ENCODE assay signal across 16 cellular contexts in the genomic region with DNA sequence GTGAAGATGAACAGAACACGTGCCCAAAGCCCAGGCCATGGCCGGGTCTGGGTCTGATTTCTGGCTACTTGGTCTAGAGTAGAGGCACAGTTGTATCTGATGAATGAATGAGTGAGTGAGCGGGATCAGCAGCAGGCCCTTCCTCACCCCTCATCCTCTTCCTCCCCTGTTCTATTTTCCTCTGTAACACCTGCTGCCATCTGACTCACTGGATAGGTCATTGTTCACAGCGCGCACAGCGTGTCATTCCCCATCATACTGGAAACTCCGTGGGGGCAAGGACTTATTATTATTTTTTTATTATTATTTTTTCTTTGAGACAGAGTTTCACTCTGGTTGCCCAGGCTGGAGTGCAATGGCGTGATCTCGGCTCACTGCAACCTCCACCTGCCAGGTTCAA. TPM values are rescaled to one million over a fixed set of nuclear protein-coding genes. Genes with fewer than 3 reads are reported as not detected.
DNase-seq lines count a peak whose midpoint lies in the region; ATAC-seq, FAIRE-seq and TF ChIP-seq lines count a peak whose summit lies in the region.
"Had no signal": no experiment of that assay in that cellular context is flagged by ENCODE, and none has a peak within 500 bp of the region (broad histone marks: within the 10 kb centered on the region; RNA-seq: fewer than 3 reads in every experiment).

No MANE protein-coding gene starts in this region.

- H3K9me3 Mint-ChIP-seq in natural killer cell treated with Interleukin-12 subunit alpha and Interleukin-12 subunit beta and Interleukin-15 and Interleukin-18, amount 100 ng/mL, for 72 hours = no peaks in the 10 kb centered on the region
- H3K9me3 Mint-ChIP-seq in natural killer cell (no peaks in the 10 kb centered on the region), neural crest cell (no peaks in the 10 kb centered on the region)

- H3K9ac ChIP-seq in GM12878 (ENCODE audit: control insufficient read depth, insufficient read depth, low read length) = no peak overlapping the region

- no peaks in the 10 kb centered on the region for H4K20me1 ChIP-seq in GM12878 (ENCODE audit: control insufficient read depth, insufficient read depth)

- H3K4me1 Mint-ChIP-seq in natural killer cell treated with Interleukin-12 subunit alpha and Interleukin-12 subunit beta and Interleukin-15 and Interleukin-18, amount 100 ng/mL, for 72 hours (ENCODE audit: low read depth in 2 of 2) = peaks cover 25 to 44% of the 10 kb centered on the region in 2 donors
- H3K4me1 Mint-ChIP-seq in natural killer cell = peaks cover 4 to 7% of the 10 kb centered on the region in 2 donors
- no peaks in the 10 kb centered on the region for H3K4me1 Mint-ChIP-seq in neural crest cell

- H3K4me1 ChIP-seq in GM12878 (ENCODE audit: control insufficient read depth, insufficient read depth, low read length) = peaks cover 16% of the 10 kb centered on the region
- H3K4me1 ChIP-seq: Peyer's patch had no signal

- no TSS peak for BruUV-seq in GM12878 (replicated peaks; lab: Mats Ljungman, UMichigan)

- H2AFZ ChIP-seq in GM12878 (ENCODE audit: control insufficient read depth, low read depth, low read length) = no peak overlapping the region

- peak; percentile 1 for DNase-seq in natural killer cell treated with Interleukin-12 subunit alpha and Interleukin-12 subunit beta and Interleukin-15 and Interleukin-18, amount 100 ng/mL, for 72 hours (ENCODE audit: low spot score)
- DNase-seq in natural killer cell (no peak), GM12878 (ENCODE audit: low read depth, low spot score) (no peak), neural crest cell (ENCODE audit: low read depth, low spot score) (no peak), SK-N-DZ (ENCODE audit: low spot score) (no peak), Right ventricle myocardium superior (no peak), left colon (no peak)
- DNase-seq: HCEC 1CT, mesendoderm, occipital lobe, SW 1271 had no signal

- TF ChIP-seq EP300 in GM12878 (IDR thresholded peaks at IDR 0.05; ENCODE audit: borderline replicate concordance in 1 of 2, control insufficient read depth in 1 of 2, low read depth in 2 of 2, low read length in 2 of 2) = no peak

- H3K27me3 ChIP-seq in GM12878 (replicated peaks in 1 of 2; ENCODE audit: control insufficient read depth in 2 of 2, insufficient read depth in 2 of 2, low read length in 1 of 2) = no peaks in the 10 kb centered on the region
- H3K27me3 ChIP-seq: Peyer's patch had no signal

- H3K27ac ChIP-seq in GM12878 (ENCODE audit: control insufficient read depth, insufficient read depth) = peak overlapping the region; percentile 59

- SMC1A ChIA-PET in GM12878 (lab: Charles Lee; ENCODE audit: uncharacterized antibody, unreplicated experiment) = interaction anchor here (1.1 to 1.8 kb wide), 9 partner anchors 13 to 106 kb away, joined by 3 to 6 read pairs (median 4); partner anchors contain the start of gene CSF2RB

- RAD21 ChIA-PET in GM12878 (lab: Charles Lee; ENCODE audit: unreplicated experiment) = interaction anchor here (1.1 to 1.8 kb wide), 6 partner anchors 13 to 103 kb away, joined by 3 to 20 read pairs (median 4); partner anchors contain the start of gene NCF4

- H3K36me3 Mint-ChIP-seq in natural killer cell treated with Interleukin-12 subunit alpha and Interleukin-12 subunit beta and Interleukin-15 and Interleukin-18, amount 100 ng/mL, for 72 hours = peaks cover 32% of the 10 kb centered on the region
- H3K36me3 Mint-ChIP-seq in natural killer cell = no peaks in the 10 kb centered on the region
- no peaks in the 10 kb centered on the region for H3K36me3 Mint-ChIP-seq in neural crest cell (ENCODE audit: low read depth)
- H3K36me3 Mint-ChIP-seq: WTC11 had no signal

- H3K4me3 ChIP-seq in GM12878 = no peak overlapping the region
- H3K4me3 ChIP-seq: Peyer's patch had no signal

- TF ChIP-seq CTCF in natural killer cell (IDR thresholded peaks at IDR 0.05) (no peak), GM12878 (IDR thresholded peaks at IDR 0.05 in 2 of 3, conservative IDR thresholded peaks at IDR 0.05 in 1 of 3; ENCODE audit: control insufficient read depth in 2 of 3, extremely low read depth in 1 of 3, insufficient read depth in 1 of 3, low read depth in 3 of 3, low read length in 3 of 3) (no peak), neural crest cell (conservative IDR thresholded peaks at IDR 0.05) (no peak)

- H3K4me2 ChIP-seq in GM12878 (ENCODE audit: control insufficient read depth, insufficient read depth) = peak overlapping the region; percentile 57; the same call in 1 of the 2 replicates

- FAIRE-seq in GM12878 (lab: Jason Lieb, UNC) = no peak
- FAIRE-seq: D721Med had no signal

- no peaks in the 10 kb centered on the region for H3K27me3 Mint-ChIP-seq in natural killer cell treated with Interleukin-12 subunit alpha and Interleukin-12 subunit beta and Interleukin-15 and Interleukin-18, amount 100 ng/mL, for 72 hours
- H3K27me3 Mint-ChIP-seq in natural killer cell (ENCODE audit: low read depth in 2 of 2) = no peaks in the 10 kb centered on the region
- peaks cover 45% of the 10 kb centered on the region for H3K27me3 Mint-ChIP-seq in neural crest cell (ENCODE audit: low read depth)

- no peaks in the 10 kb centered on the region for H3K79me2 ChIP-seq in GM12878 (ENCODE audit: control insufficient read depth, insufficient read depth, low read length)

- no peak for TF ChIP-seq POLR2A in GM12878 (IDR thresholded peaks at IDR 0.05; ENCODE audit: low read depth, low read length)
- TF ChIP-seq POLR2A in GM18505 (IDR thresholded peaks at IDR 0.05; ENCODE audit: borderline replicate concordance, extremely low read depth, insufficient read depth, insufficient read length) = no peak

- H3K36me3 ChIP-seq in GM12878 (ENCODE audit: control insufficient read depth in 2 of 2, insufficient read depth in 2 of 2, low read length in 1 of 2) = peaks cover 7 to 25% of the 10 kb centered on the region in 2 experiments

- no peak for TF ChIP-seq RAD21 in GM12878 (IDR thresholded peaks at IDR 0.05; ENCODE audit: insufficient read depth, low read depth, low read length)

- H3K9me3 ChIP-seq in GM12878 (replicated peaks; ENCODE audit: control insufficient read depth, insufficient read depth, low read length) = no peaks in the 10 kb centered on the region; the same call in 2 of the 3 replicates
- H3K9me3 ChIP-seq: Peyer's patch had no signal

- H3K4me3 Mint-ChIP-seq in natural killer cell treated with Interleukin-12 subunit alpha and Interleukin-12 subunit beta and Interleukin-15 and Interleukin-18, amount 100 ng/mL, for 72 hours = peak overlapping the region; percentile 54
- H3K4me3 Mint-ChIP-seq in natural killer cell (no peak overlapping the region), neural crest cell (no peak overlapping the region)
- H3K4me3 Mint-ChIP-seq: WTC11 had no signal

- H3K27ac Mint-ChIP-seq in natural killer cell treated with Interleukin-12 subunit alpha and Interleukin-12 subunit beta and Interleukin-15 and Interleukin-18, amount 100 ng/mL, for 72 hours = peak overlapping the region; percentile 93 to 96
- H3K27ac Mint-ChIP-seq in natural killer cell (no peak overlapping the region), neural crest cell (ENCODE audit: unreplicated experiment) (peak overlapping the region; percentile 58)
- H3K27ac Mint-ChIP-seq: WTC11 had no signal

- POLR2A ChIA-PET in GM12878 (lab: Charles Lee) = interaction anchor here (1.4 to 1.9 kb wide), 3 partner anchors 16 to 43 kb away, joined by 3 to 4 read pairs (median 4); partner anchors contain the start of gene CSF2RB

- in situ Hi-C loops in GM12878 (cut with MboI) = no loop called here

- no peak for ATAC-seq in natural killer cell treated with Interleukin-12 subunit alpha and Interleukin-12 subunit beta and Interleukin-15 and Interleukin-18, amount 100 ng/mL, for 72 hours
- ATAC-seq in natural killer cell = no peak
- no peak for ATAC-seq in GM12878
- ATAC-seq in Right ventricle myocardium superior (ENCODE audit: poor library complexity) = no peak
- no peak for ATAC-seq in GM18505 (IDR thresholded peaks at IDR 0.05; ENCODE audit: unreplicated experiment)
- no peak for ATAC-seq in left colon

- intact Hi-C loops in natural killer cell (cut with micrococcal nuclease) (no loop called here), GM12878 (cut with micrococcal nuclease; ENCODE audit: unreplicated experiment) (loop anchor here (1.0 to 2.0 kb wide), 2 partner anchors 27 to 42 kb away; no protein-coding TSS in a partner anchor), Right ventricle myocardium superior (cut with DNase I) (loop anchor here (5.0 to 10.0 kb wide), 2 partner anchors 100 to 168 kb away; no protein-coding TSS in a partner anchor), left colon (cut with DNase I, micrococcal nuclease) (no loop called here)

- WGBS in GM12878 (ENCODE audit: insufficient coverage, insufficient replicate concordance, low lambda C conversion rate, missing lambda C conversion rate) = 87% methylated on average over 9 of the region's 9 CpGs

- CTCF ChIA-PET in GM12878 (lab: Yijun Ruan, JAX) = interaction anchor here (1.4 to 1.8 kb wide), 7 partner anchors 12 to 72 kb away, joined by 4 to 21 read pairs (median 6); no protein-coding TSS in a partner anchor

RNA-seq across cellular contexts. Expression of gene NCF4, which starts 13.9 kb away (rescaled TPM):
- total RNA-seq in natural killer cell treated with Interleukin-12 subunit alpha and Interleukin-12 subunit beta and Interleukin-15 and Interleukin-18, amount 100 ng/mL, for 72 hours = 10 to 100 TPM; 24.2 to 53.1 TPM
- total RNA-seq in natural killer cell (10 to 100 TPM in 1 of 3 donors, 1 to 10 TPM in 2; 2.6 to 33.2 (median 3.1) TPM), GM12878 (2014; rRNA removed) (91.2 and 96.2 TPM in 2 replicates), GM12878 (2014; rRNA removed; fragmentation: Illumina TruSeq; extraction: Trizol) (58.5 and 59.3 TPM in 2 replicates), GM12878 (2021) (65.6 and 66.5 TPM in 2 replicates), neural crest cell (not detected in 2 replicates), Right ventricle myocardium superior (7.1 TPM), left colon (10 to 100 TPM in 1 of 2 donors, 1 to 10 TPM in 1; 6.3 to 11.2 TPM)
- total RNA-seq in GM12878 (2013; cell fraction: nucleolus; rRNA removed) = 26.0 and 26.7 TPM in 2 replicates
- polyA plus RNA-seq in GM12878 (2011; ENCODE audit: low read depth) = 15.4 TPM
- polyA plus RNA-seq in GM12878 (2011; rRNA removed) (74.5 and 136 TPM in 2 replicates), GM12878 (2014; fragmentation: Illumina TruSeq; extraction: Trizol) (24.9 and 56.8 TPM in 2 replicates), GM12878 (2014; fragmentation: Nextera tagmentation; extraction: Ambion mirVana) (10 to 100 TPM; 22.9 to 29.8 TPM), GM12878 (2014; rRNA removed) (82.2 and 90.3 TPM in 2 replicates), GM12878 (2016; fragmentation: Nextera tagmentation; extraction: Ambion mirVana) (10 to 100 TPM; 78.5 to 84.5 TPM)
- 163 and 194 TPM in 2 replicates for polyA plus RNA-seq in GM12878 (2011; cell fraction: cytosol; rRNA removed)
- polyA plus RNA-seq in GM12878 (2011; cell fraction: nucleus; rRNA removed) = 239 and 247 TPM in 2 replicates
- polyA plus RNA-seq in GM12878 (2012) = 24.0 and 30.9 TPM in 2 replicates
- polyA minus RNA-seq in GM12878 (2011; rRNA and poly(A)+ RNA removed) = 76.7 and 132 TPM in 2 replicates
- polyA minus RNA-seq in GM12878 (2011; cell fraction: cytosol; rRNA and poly(A)+ RNA removed) = 33.1 and 37.9 TPM in 2 replicates
- 27.1 and 35.8 TPM in 2 replicates for polyA minus RNA-seq in GM12878 (2011; cell fraction: nucleus; rRNA and poly(A)+ RNA removed)
- not detected in 2 replicates for polyA plus RNA-seq in SK-N-DZ (2014; cell fraction: cytosol; rRNA removed)
- polyA plus RNA-seq in SK-N-DZ (2014; cell fraction: nucleus; rRNA removed) = not detected in 2 replicates
- total RNA-seq: epithelial cell of proximal tubule, WTC11 had no signal

RNA-seq across cellular contexts. Expression of gene CSF2RB, which starts 38.7 kb away (rescaled TPM):
- 10 to 100 TPM in 1 of 2 donors, 1 to 10 TPM in 1; 5.0 to 47.9 TPM for total RNA-seq in natural killer cell treated with Interleukin-12 subunit alpha and Interleukin-12 subunit beta and Interleukin-15 and Interleukin-18, amount 100 ng/mL, for 72 hours
- total RNA-seq in natural killer cell (100 to 1,000 TPM in 1 of 3 donors, 1 to 10 TPM in 2; 3.8 to 274 (median 8.2) TPM), GM12878 (2014; rRNA removed) (9.4 and 10.1 TPM in 2 replicates), GM12878 (2014; rRNA removed; fragmentation: Illumina TruSeq; extraction: Trizol) (4.5 and 5.1 TPM in 2 replicates), GM12878 (2021) (8.9 and 9.4 TPM in 2 replicates), neural crest cell (not detected in 2 replicates), Right ventricle myocardium superior (2.2 TPM), left colon (1 to 10 TPM; 2.9 to 5.6 TPM)
- 70.3 and 76.1 TPM in 2 replicates for total RNA-seq in GM12878 (2013; cell fraction: nucleolus; rRNA removed)
- 3.2 TPM for polyA plus RNA-seq in GM12878 (2011; ENCODE audit: low read depth)
- polyA plus RNA-seq in GM12878 (2011; rRNA removed) (11.2 and 12.5 TPM in 2 replicates), GM12878 (2014; fragmentation: Illumina TruSeq; extraction: Trizol) (3.3 and 5.6 TPM in 2 replicates), GM12878 (2014; fragmentation: Nextera tagmentation; extraction: Ambion mirVana) (1 to 10 TPM in 1 of 2 experiments, under 1 TPM in 1; 0.82 to 1.5 TPM), GM12878 (2014; rRNA removed) (9.9 and 10.7 TPM in 2 replicates), GM12878 (2016; fragmentation: Nextera tagmentation; extraction: Ambion mirVana) (1 to 10 TPM; 2.7 to 3.5 TPM)
- polyA plus RNA-seq in GM12878 (2011; cell fraction: cytosol; rRNA removed) = 9.3 and 12.2 TPM in 2 replicates
- polyA plus RNA-seq in GM12878 (2011; cell fraction: nucleus; rRNA removed) = 42.1 and 51.7 TPM in 2 replicates
- 8.3 and 8.6 TPM in 2 replicates for polyA plus RNA-seq in GM12878 (2012)
- polyA minus RNA-seq in GM12878 (2011; rRNA and poly(A)+ RNA removed) = 10.5 and 25.9 TPM in 2 replicates
- 5.3 and 5.5 TPM in 2 replicates for polyA minus RNA-seq in GM12878 (2011; cell fraction: cytosol; rRNA and poly(A)+ RNA removed)
- 11.3 and 11.5 TPM in 2 replicates for polyA minus RNA-seq in GM12878 (2011; cell fraction: nucleus; rRNA and poly(A)+ RNA removed)
- polyA plus RNA-seq in SK-N-DZ (2014; cell fraction: cytosol; rRNA removed) = not detected in 2 replicates
- not detected in 2 replicates for polyA plus RNA-seq in SK-N-DZ (2014; cell fraction: nucleus; rRNA removed)

RNA-seq across cellular contexts. Expression of gene PVALB, which starts 57.9 kb away (rescaled TPM):
- not detected for total RNA-seq in natural killer cell treated with Interleukin-12 subunit alpha and Interleukin-12 subunit beta and Interleukin-15 and Interleukin-18, amount 100 ng/mL, for 72 hours
- total RNA-seq in natural killer cell (under 1 TPM in 1 of 3 donors, not detected in 2; 0.99 TPM), GM12878 (2014; rRNA removed) (not detected in 2 replicates), GM12878 (2014; rRNA removed; fragmentation: Illumina TruSeq; extraction: Trizol) (not detected in 2 replicates), GM12878 (2021) (not detected in 2 replicates), neural crest cell (0.61 and 0.68 TPM in 2 replicates), Right ventricle myocardium superior (not detected), left colon (not detected)
- total RNA-seq in GM12878 (2013; cell fraction: nucleolus; rRNA removed) = not detected in 2 replicates
- not detected for polyA plus RNA-seq in GM12878 (2011; ENCODE audit: low read depth)
- polyA plus RNA-seq in GM12878 (2011; rRNA removed) (not detected in 2 replicates), GM12878 (2014; fragmentation: Illumina TruSeq; extraction: Trizol) (not detected in 2 replicates), GM12878 (2014; fragmentation: Nextera tagmentation; extraction: Ambion mirVana) (not detected), GM12878 (2014; rRNA removed) (not detected in 2 replicates), GM12878 (2016; fragmentation: Nextera tagmentation; extraction: Ambion mirVana) (not detected)
- not detected in 2 replicates for polyA plus RNA-seq in GM12878 (2011; cell fraction: cytosol; rRNA removed)
- not detected in 2 replicates for polyA plus RNA-seq in GM12878 (2011; cell fraction: nucleus; rRNA removed)
- polyA plus RNA-seq in GM12878 (2012) = not detected in 2 replicates
- polyA minus RNA-seq in GM12878 (2011; rRNA and poly(A)+ RNA removed) = not detected in 2 replicates
- polyA minus RNA-seq in GM12878 (2011; cell fraction: cytosol; rRNA and poly(A)+ RNA removed) = not detected in 2 replicates
- polyA minus RNA-seq in GM12878 (2011; cell fraction: nucleus; rRNA and poly(A)+ RNA removed) = not detected in 2 replicates
- not detected in 2 replicates for polyA plus RNA-seq in SK-N-DZ (2014; cell fraction: cytosol; rRNA removed)
- not detected in 2 replicates for polyA plus RNA-seq in SK-N-DZ (2014; cell fraction: nucleus; rRNA removed)
- total RNA-seq: epithelial cell of proximal tubule, Peyer's patch had no signal

Comparison
In these comparisons a context has a peak if more than half of its experiments do, and no peak if none do; other contexts are left out.
1. H3K27ac Mint-ChIP-seq: peak in natural killer cell treated with Interleukin-12 subunit alpha and Interleukin-12 subunit beta and Interleukin-15 and Interleukin-18, amount 100 ng/mL, for 72 hours (2 of 2) and neural crest cell (single experiment); none in natural killer cell (0 of 2).
2. intact Hi-C loops: an anchor here in GM12878 (1.0 to 2.0 kb wide) and Right ventricle myocardium superior (5.0 to 10.0 kb wide); none called in natural killer cell and left colon.